Comparison of ENCODE assay signal across 10 cellular contexts in the genomic region with DNA sequence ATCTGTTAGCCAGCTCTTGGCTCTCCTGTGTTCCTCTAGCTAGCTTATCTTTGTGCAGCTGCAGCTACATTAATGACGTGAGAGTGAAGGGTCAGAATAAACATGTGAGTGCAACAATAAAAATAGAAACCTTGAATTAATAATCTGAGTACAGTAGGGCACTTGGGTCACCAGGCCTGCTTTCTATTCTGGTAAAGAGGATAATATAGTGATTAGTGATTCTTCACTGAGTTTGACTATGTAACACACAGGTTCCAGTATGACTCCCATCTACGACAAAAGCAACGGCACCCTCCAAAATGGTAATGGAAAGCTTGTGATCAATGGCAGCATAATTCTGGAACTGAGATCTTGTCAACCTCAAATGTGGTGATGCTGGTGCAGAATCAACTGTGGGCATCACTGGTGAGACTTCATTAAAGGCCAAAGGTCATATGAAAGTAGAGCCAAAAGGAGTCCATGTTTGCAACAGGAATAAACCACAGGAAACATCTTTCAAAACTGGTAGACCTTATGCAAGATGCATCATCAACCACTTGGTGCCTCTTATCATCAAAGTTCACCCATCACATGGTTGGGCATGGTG.
A peak's percentile ranks its signal among the peaks of the same experiment; 100 is the strongest.
DNase-seq lines count a peak whose midpoint lies in the region; ATAC-seq and TF ChIP-seq lines count a peak whose summit lies in the region.
"Had no signal": no experiment of that assay in that cellular context is flagged by ENCODE, and none has a peak within 500 bp of the region (broad histone marks: within the 10 kb centered on the region; RNA-seq: fewer than 3 reads in every experiment).

No MANE protein-coding gene starts in this region.

- intact Hi-C loops in left cardiac atrium (cut with DNase I), result loop anchor here in 1 of 2 donors (10.0 kb wide), 1 partner anchor 254 kb away; the partner anchor contains the start of gene JMJD1C
- intact Hi-C loops in upper lobe of right lung (cut with DNase I), result no loop called here

- peak overlapping the region in 4 of 5 experiments; percentile 31 to 84 (median 66) for H3K27ac Mint-ChIP-seq in brain

- H3K9me3 Mint-ChIP-seq in brain, result peaks cover 0 to 4% (median 0%) of the 10 kb centered on the region in 5 experiments

- H3K27me3 ChIP-seq in cardiac muscle cell (no peaks in the 10 kb centered on the region), upper lobe of right lung (no peaks in the 10 kb centered on the region)
- H3K27me3 ChIP-seq: BLaER1 treated with 17β-estradiol and CSF1 and Interleukin-3, amounts not matched to agents 10 nM and 100 nM had no signal

- POLR2A ChIA-PET in RWPE1 (lab: Yijun Ruan, JAX; ENCODE audit: low non-redundant PET), result no interaction called here

- H3K4me1 Mint-ChIP-seq in brain, result peaks cover 48% of the 10 kb centered on the region

- peaks cover 63% of the 10 kb centered on the region for H3K36me3 Mint-ChIP-seq in brain

- H3K36me3 ChIP-seq in cardiac muscle cell (peaks cover 31% of the 10 kb centered on the region), upper lobe of right lung (peaks cover 62% of the 10 kb centered on the region)

- peak overlapping the region; percentile 82 for H3K27ac ChIP-seq in cardiac muscle cell
- H3K27ac ChIP-seq in upper lobe of right lung, result no peak overlapping the region
- no peak overlapping the region for H3K27ac ChIP-seq in RWPE1
- H3K27ac ChIP-seq: BLaER1 treated with 17β-estradiol and CSF1 and Interleukin-3, amounts not matched to agents 10 nM and 100 nM had no signal

- H3K9me3 ChIP-seq in cardiac muscle cell (ENCODE audit: low read depth) (no peaks in the 10 kb centered on the region), upper lobe of right lung (no peaks in the 10 kb centered on the region)

- peaks cover 47% of the 10 kb centered on the region for H3K4me1 ChIP-seq in cardiac muscle cell (ENCODE audit: low read depth)
- peaks cover 33% of the 10 kb centered on the region for H3K4me1 ChIP-seq in upper lobe of right lung

- H3K4me3 ChIP-seq in cardiac muscle cell, result no peak overlapping the region
- H3K4me3 ChIP-seq in upper lobe of right lung, result no peak overlapping the region
- H3K4me3 ChIP-seq: BLaER1 treated with 17β-estradiol and CSF1 and Interleukin-3, amounts not matched to agents 10 nM and 100 nM had no signal

- ATAC-seq in left cardiac atrium, result no peak
- ATAC-seq in HG03457 (IDR thresholded peaks at IDR 0.05; ENCODE audit: unreplicated experiment), result peak; percentile 41
- ATAC-seq in upper lobe of right lung, result peak; percentile 44

- TF ChIP-seq CTCF in cardiac muscle cell (IDR thresholded peaks at IDR 0.05; ENCODE audit: low read depth, low read length), result no peak
- TF ChIP-seq CTCF in brain (conservative IDR thresholded peaks at IDR 0.05), result no peak
- TF ChIP-seq CTCF in upper lobe of right lung (IDR thresholded peaks at IDR 0.05), result no peak
- no peak for TF ChIP-seq CTCF in RWPE1 (conservative IDR thresholded peaks at IDR 0.05; ENCODE audit: low read depth)

- CTCF ChIA-PET in RWPE1 (lab: Yijun Ruan, JAX), result no interaction called here

- peak overlapping the region in 2 of 5 experiments; percentile 32 to 51 for H3K4me3 Mint-ChIP-seq in brain

- DNase-seq in cardiac muscle cell (ENCODE audit: low read depth in 1 of 2, low spot score in 1 of 2), result no peak
- DNase-seq in left cardiac atrium, result no peak
- no peak for DNase-seq in upper lobe of right lung
- DNase-seq in ecto neural progenitor cell (ENCODE audit: low spot score), result no peak
- no peak for DNase-seq in RWPE1 (ENCODE audit: low spot score)
- no peak for DNase-seq in pons (ENCODE audit: low spot score)
- DNase-seq: SHP77 treated with DMSO at 0.1 percent for 48 hours had no signal

- no peaks in the 10 kb centered on the region for H3K27me3 Mint-ChIP-seq in brain

Comparison
In these comparisons a context has a peak if more than half of its experiments do, and no peak if none do; other contexts are left out.
1. ATAC-seq: peak in HG03457 (single experiment) and upper lobe of right lung (single experiment); none in left cardiac atrium (0 of 2).